ENCODE assay signal across 16 cellular contexts in the genomic region with DNA sequence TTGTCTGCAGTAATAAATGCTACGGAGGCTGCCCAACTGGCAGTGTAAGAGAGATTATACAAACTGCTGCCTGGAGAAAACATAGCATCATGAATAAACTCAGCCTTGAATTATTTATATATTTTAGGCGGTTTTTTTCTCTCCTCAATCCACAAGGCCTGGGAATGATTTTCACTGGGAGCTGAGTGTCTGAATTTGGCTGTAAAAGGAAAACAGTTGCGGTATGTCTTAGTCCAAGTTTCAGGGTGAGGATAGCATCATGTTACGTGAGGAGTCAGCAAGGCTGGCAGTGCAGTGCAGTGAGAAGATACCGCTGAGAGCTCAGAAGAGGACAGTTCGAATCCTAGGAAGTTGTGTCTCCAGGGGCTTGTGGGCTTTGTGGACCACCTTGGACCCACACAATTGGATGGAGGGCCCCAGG.
A peak's percentile ranks its signal among the peaks of the same experiment; 100 is the strongest.
DNase-seq lines count a peak whose midpoint lies in the region; ATAC-seq and TF ChIP-seq lines count a peak whose summit lies in the region.
"Had no signal": no experiment of that assay in that cellular context is flagged by ENCODE, and none has a peak within 500 bp of the region (broad histone marks: within the 10 kb centered on the region; RNA-seq: fewer than 3 reads in every experiment).

No MANE protein-coding gene starts in this region.

- in situ Hi-C loops in mammary epithelial cell (cut with MboI; ENCODE audit: low sequenced_read_pairs in 2 of 2) (no loop called here), transverse colon (cut with MboI; ENCODE audit: low pct_ligation_motif_present in 1 of 4, low pct_unique_long_range_greater_than_20kb in 1 of 4, low sequenced_read_pairs in 3 of 4) (no loop called here)

- no peak for ATAC-seq in stimulated activated naive CD8-positive, alpha-beta T cell treated with anti-CD3 and anti-CD28 coated beads, Interleukin-15, amount 100 ng/mL, for 72 hours
- ATAC-seq: esophagus mucosa, WTC11 had no signal

- no peak overlapping the region for H3K4me2 ChIP-seq in mammary epithelial cell (ENCODE audit: insufficient read depth, low read depth, low read length)

- TF ChIP-seq POLR2A in transverse colon (IDR thresholded peaks at IDR 0.05), result no peak

- no peaks in the 10 kb centered on the region for H3K79me2 ChIP-seq in mammary epithelial cell (ENCODE audit: insufficient read depth, low read length)

- peak; percentile 50 for DNase-seq in HT1080 (ENCODE audit: low read depth)
- DNase-seq in mammary epithelial cell, result no peak
- DNase-seq in left kidney (ENCODE audit: low read depth, low spot score), result peak; percentile 28
- no peak for DNase-seq in transverse colon
- DNase-seq in stimulated activated naive CD8-positive, alpha-beta T cell treated with anti-CD3 and anti-CD28 coated beads, Interleukin-15, amount 100 ng/mL, for 72 hours, result no peak
- DNase-seq in SW480 (ENCODE audit: low spot score), result no peak
- no peak for DNase-seq in T-helper 2 cell treated with Interferon-gamma antibody and Interleukin-4, amounts not matched to agents 5 μg/mL and 100 μg/mL, for 36 hours (ENCODE audit: low spot score)
- DNase-seq: adrenal gland; DMS153; kidney glomerular epithelial cell; nucleus accumbens; stimulated activated CD4-positive, alpha-beta T cell treated with anti-CD3 and anti-CD28 coated beads, Interleukin-4, amount 100 ng/mL, for 24 hours had no signal

- no TSS peak for BruUV-seq in mammary epithelial cell (replicated peaks; lab: Mats Ljungman, UMichigan)

- no peak for TF ChIP-seq EP300 in transverse colon (IDR thresholded peaks at IDR 0.05; ENCODE audit: low read depth)

- H3K27me3 Mint-ChIP-seq in stimulated activated naive CD8-positive, alpha-beta T cell treated with anti-CD3 and anti-CD28 coated beads, Interleukin-15, amount 100 ng/mL, for 72 hours, result peaks cover 6% of the 10 kb centered on the region
- H3K27me3 Mint-ChIP-seq in T-helper 2 cell treated with Interferon-gamma antibody and Interleukin-4, amounts not matched to agents 5 μg/mL and 100 μg/mL, for 36 hours (ENCODE audit: low read depth), result no peaks in the 10 kb centered on the region

- no peak overlapping the region for H3K27ac Mint-ChIP-seq in stimulated activated naive CD8-positive, alpha-beta T cell treated with anti-CD3 and anti-CD28 coated beads, Interleukin-15, amount 100 ng/mL, for 72 hours
- H3K27ac Mint-ChIP-seq in T-helper 2 cell treated with Interferon-gamma antibody and Interleukin-4, amounts not matched to agents 5 μg/mL and 100 μg/mL, for 36 hours, result no peak overlapping the region
- H3K27ac Mint-ChIP-seq: stimulated activated naive CD8-positive, alpha-beta T cell treated with anti-CD3 and anti-CD28 coated beads, Interleukin-15, Interleukin-2, amounts not matched to agents 100 ng/mL and 50 ng/mL, for 24 hours; WTC11 had no signal

- dilution Hi-C loops in mammary epithelial cell (cut with HindIII; ENCODE audit: low sequenced_read_pairs), result no loop called here

- H3K36me3 ChIP-seq in mammary epithelial cell (ENCODE audit: insufficient read depth, low read length), result no peaks in the 10 kb centered on the region
- no peaks in the 10 kb centered on the region for H3K36me3 ChIP-seq in transverse colon
- H3K36me3 ChIP-seq: adrenal gland had no signal

- no peak overlapping the region for H2AFZ ChIP-seq in mammary epithelial cell (ENCODE audit: low read depth, low read length)

- no peak for TF ChIP-seq CTCF in mammary epithelial cell (conservative IDR thresholded peaks at IDR 0.05 in 1 of 2, IDR thresholded peaks at IDR 0.05 in 1 of 2; ENCODE audit: extremely low read depth in 1 of 2, insufficient read depth in 1 of 2, low read depth in 1 of 2, low read length in 2 of 2)
- no peak for TF ChIP-seq CTCF in transverse colon (IDR thresholded peaks at IDR 0.05)

- peaks cover 52% of the 10 kb centered on the region for H3K4me1 ChIP-seq in mammary epithelial cell (ENCODE audit: insufficient read depth, low read length)
- H3K4me1 ChIP-seq in transverse colon, result peaks cover 0 to 6% (median 2%) of the 10 kb centered on the region in 4 donors

- CTCF ChIA-PET in mammary epithelial cell (lab: Charles Lee; ENCODE audit: low non-redundant PET), result no interaction called here

- H3K27ac ChIP-seq in mammary epithelial cell (ENCODE audit: insufficient read depth, low read depth, low read length) (peak overlapping the region; percentile 100), transverse colon (peak overlapping the region; percentile 67 to 81 (median 70))
- H3K27ac ChIP-seq: adrenal gland, HL-60 had no signal

- no peaks in the 10 kb centered on the region for H3K36me3 Mint-ChIP-seq in T-helper 2 cell treated with Interferon-gamma antibody and Interleukin-4, amounts not matched to agents 5 μg/mL and 100 μg/mL, for 36 hours (ENCODE audit: low read depth)
- H3K36me3 Mint-ChIP-seq: WTC11 had no signal

- H3K4me1 Mint-ChIP-seq in stimulated activated naive CD8-positive, alpha-beta T cell treated with anti-CD3 and anti-CD28 coated beads, Interleukin-15, amount 100 ng/mL, for 72 hours, result no peaks in the 10 kb centered on the region
- no peaks in the 10 kb centered on the region for H3K4me1 Mint-ChIP-seq in T-helper 2 cell treated with Interferon-gamma antibody and Interleukin-4, amounts not matched to agents 5 μg/mL and 100 μg/mL, for 36 hours (ENCODE audit: low read depth)

- 87% methylated on average over 6 of the region's 6 CpGs for WGBS in mammary epithelial cell (ENCODE audit: low coverage, missing lambda C conversion rate)
- 51 to 68% methylated on average over 4 to 6 of the region's 6 CpGs for WGBS in transverse colon (ENCODE audit: low coverage in 1 of 2), 2 donors

- H3K9me3 Mint-ChIP-seq in stimulated activated naive CD8-positive, alpha-beta T cell treated with anti-CD3 and anti-CD28 coated beads, Interleukin-15, amount 100 ng/mL, for 72 hours, result no peaks in the 10 kb centered on the region
- H3K9me3 Mint-ChIP-seq in T-helper 2 cell treated with Interferon-gamma antibody and Interleukin-4, amounts not matched to agents 5 μg/mL and 100 μg/mL, for 36 hours, result no peaks in the 10 kb centered on the region
- H3K9me3 Mint-ChIP-seq: stimulated activated naive CD8-positive, alpha-beta T cell treated with anti-CD3 and anti-CD28 coated beads, Interleukin-15, Interleukin-2, amounts not matched to agents 100 ng/mL and 50 ng/mL, for 24 hours; WTC11 had no signal

- intact Hi-C loops in mammary epithelial cell (cut with micrococcal nuclease), result no loop called here
- intact Hi-C loops in transverse colon (cut with DNase I; ENCODE audit: low total_unique reads), result no loop called here

- H3K9ac ChIP-seq in mammary epithelial cell (ENCODE audit: insufficient read depth, low read length), result no peak overlapping the region

- H4K20me1 ChIP-seq in mammary epithelial cell (ENCODE audit: insufficient read depth, low read length), result no peaks in the 10 kb centered on the region

- H3K9me3 ChIP-seq in mammary epithelial cell (replicated peaks; ENCODE audit: insufficient read depth, low read length), result no peaks in the 10 kb centered on the region
- no peaks in the 10 kb centered on the region for H3K9me3 ChIP-seq in transverse colon
- H3K9me3 ChIP-seq: adrenal gland had no signal

- H3K27me3 ChIP-seq in mammary epithelial cell (ENCODE audit: insufficient read depth, low read length) (no peaks in the 10 kb centered on the region), transverse colon (no peaks in the 10 kb centered on the region)
- H3K27me3 ChIP-seq: adrenal gland had no signal

- no peak overlapping the region for H3K4me3 ChIP-seq in mammary epithelial cell (replicated peaks in 1 of 3; ENCODE audit: insufficient read depth in 1 of 3, low read depth in 2 of 3, low read length in 3 of 3)
- no peak overlapping the region for H3K4me3 ChIP-seq in transverse colon
- H3K4me3 ChIP-seq: adrenal gland had no signal

- H3K4me3 Mint-ChIP-seq in stimulated activated naive CD8-positive, alpha-beta T cell treated with anti-CD3 and anti-CD28 coated beads, Interleukin-15, amount 100 ng/mL, for 72 hours, result no peak overlapping the region
- no peak overlapping the region for H3K4me3 Mint-ChIP-seq in T-helper 2 cell treated with Interferon-gamma antibody and Interleukin-4, amounts not matched to agents 5 μg/mL and 100 μg/mL, for 36 hours
- H3K4me3 Mint-ChIP-seq: stimulated activated naive CD8-positive, alpha-beta T cell treated with anti-CD3 and anti-CD28 coated beads, Interleukin-15, Interleukin-2, amounts not matched to agents 100 ng/mL and 50 ng/mL, for 24 hours; WTC11 had no signal

Comparison
In these comparisons a context has a peak if more than half of its experiments do, and no peak if none do; other contexts are left out.
1. DNase-seq: peak in HT1080 (single experiment) and left kidney (single experiment); none in mammary epithelial cell (single experiment), transverse colon (single experiment), stimulated activated naive CD8-positive, alpha-beta T cell treated with anti-CD3 and anti-CD28 coated beads, Interleukin-15, amount 100 ng/mL, for 72 hours (0 of 2), SW480 (single experiment) and T-helper 2 cell treated with Interferon-gamma antibody and Interleukin-4, amounts not matched to agents 5 μg/mL and 100 μg/mL, for 36 hours (single experiment).